1 cellular context compared by ENCODE assay signal in the genomic region with DNA sequence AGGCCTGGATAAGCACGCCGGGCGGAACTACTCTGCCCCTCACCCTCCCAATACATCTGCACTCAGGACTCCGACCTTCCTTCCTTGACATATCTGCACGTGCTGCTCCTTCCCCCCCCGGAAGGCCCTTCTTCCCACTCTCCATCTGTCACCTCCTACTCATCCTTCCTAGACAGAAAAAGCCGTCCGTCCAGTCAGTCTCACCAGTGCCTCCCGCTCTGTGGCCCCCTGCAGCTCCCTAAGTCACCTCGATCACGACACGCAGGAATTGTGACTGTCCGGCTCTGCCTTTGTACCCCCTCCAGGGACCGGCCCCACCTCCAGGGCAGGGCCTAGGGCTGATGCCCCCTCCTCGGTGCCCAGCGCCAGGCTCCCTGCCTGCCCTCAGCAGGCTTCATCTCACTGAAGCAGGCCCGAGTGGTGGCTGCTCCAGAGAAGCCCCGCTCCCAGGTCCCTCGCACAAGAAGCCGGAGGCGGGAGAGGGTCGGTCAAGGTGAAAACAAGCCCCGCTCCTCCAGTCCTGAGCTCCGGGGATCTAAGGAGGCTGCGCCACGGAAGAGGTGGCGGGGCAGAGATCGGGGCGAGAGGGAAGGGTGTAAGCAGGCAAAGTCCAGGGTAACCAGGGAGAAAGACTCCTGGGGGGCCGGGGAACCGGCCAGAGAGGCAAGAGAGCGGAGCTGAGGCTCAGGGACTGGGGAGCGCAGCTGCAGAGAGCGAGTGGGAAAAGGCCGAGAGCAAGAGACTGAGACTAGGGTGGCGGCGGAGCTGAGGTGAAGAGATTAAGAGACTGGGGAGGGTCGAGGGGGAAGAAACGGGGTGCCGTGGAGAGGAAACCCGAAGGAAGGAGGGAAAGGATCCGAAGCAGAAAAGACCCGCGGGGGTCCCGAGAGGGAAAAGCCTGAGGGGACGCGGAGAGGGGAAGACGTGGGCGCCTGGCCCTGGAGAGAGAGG.
A peak's percentile ranks its signal among the peaks of the same experiment; 100 is the strongest.
TF ChIP-seq lines count a peak whose summit lies in the region.

No MANE protein-coding gene starts in this region.

TF ChIP-seq in HepG2, 621 proteins besides CTCF, POLR2A, EP300 and RAD21 (continued from another document and continues in another):
- TF ChIP-seq, protein P1, sequence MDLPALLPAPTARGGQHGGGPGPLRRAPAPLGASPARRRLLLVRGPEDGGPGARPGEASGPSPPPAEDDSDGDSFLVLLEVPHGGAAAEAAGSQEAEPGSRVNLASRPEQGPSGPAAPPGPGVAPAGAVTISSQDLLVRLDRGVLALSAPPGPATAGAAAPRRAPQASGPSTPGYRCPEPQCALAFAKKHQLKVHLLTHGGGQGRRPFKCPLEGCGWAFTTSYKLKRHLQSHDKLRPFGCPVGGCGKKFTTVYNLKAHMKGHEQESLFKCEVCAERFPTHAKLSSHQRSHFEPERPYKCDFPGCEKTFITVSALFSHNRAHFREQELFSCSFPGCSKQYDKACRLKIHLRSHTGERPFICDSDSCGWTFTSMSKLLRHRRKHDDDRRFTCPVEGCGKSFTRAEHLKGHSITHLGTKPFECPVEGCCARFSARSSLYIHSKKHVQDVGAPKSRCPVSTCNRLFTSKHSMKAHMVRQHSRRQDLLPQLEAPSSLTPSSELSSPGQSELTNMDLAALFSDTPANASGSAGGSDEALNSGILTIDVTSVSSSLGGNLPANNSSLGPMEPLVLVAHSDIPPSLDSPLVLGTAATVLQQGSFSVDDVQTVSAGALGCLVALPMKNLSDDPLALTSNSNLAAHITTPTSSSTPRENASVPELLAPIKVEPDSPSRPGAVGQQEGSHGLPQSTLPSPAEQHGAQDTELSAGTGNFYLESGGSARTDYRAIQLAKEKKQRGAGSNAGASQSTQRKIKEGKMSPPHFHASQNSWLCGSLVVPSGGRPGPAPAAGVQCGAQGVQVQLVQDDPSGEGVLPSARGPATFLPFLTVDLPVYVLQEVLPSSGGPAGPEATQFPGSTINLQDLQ (CRISPR knock-in tag; IDR thresholded peaks at IDR 0.05), result no peak
- no peak for TF ChIP-seq ZNF180 (CRISPR knock-in tag; IDR thresholded peaks at IDR 0.05; ENCODE audit: borderline replicate concordance, low read depth)
- no peak for TF ChIP-seq ZNF775 (CRISPR knock-in tag; IDR thresholded peaks at IDR 0.05; ENCODE audit: borderline replicate concordance)
- TF ChIP-seq MATR3 (CRISPR knock-in tag; IDR thresholded peaks at IDR 0.05), result no peak
- TF ChIP-seq, protein P2, sequence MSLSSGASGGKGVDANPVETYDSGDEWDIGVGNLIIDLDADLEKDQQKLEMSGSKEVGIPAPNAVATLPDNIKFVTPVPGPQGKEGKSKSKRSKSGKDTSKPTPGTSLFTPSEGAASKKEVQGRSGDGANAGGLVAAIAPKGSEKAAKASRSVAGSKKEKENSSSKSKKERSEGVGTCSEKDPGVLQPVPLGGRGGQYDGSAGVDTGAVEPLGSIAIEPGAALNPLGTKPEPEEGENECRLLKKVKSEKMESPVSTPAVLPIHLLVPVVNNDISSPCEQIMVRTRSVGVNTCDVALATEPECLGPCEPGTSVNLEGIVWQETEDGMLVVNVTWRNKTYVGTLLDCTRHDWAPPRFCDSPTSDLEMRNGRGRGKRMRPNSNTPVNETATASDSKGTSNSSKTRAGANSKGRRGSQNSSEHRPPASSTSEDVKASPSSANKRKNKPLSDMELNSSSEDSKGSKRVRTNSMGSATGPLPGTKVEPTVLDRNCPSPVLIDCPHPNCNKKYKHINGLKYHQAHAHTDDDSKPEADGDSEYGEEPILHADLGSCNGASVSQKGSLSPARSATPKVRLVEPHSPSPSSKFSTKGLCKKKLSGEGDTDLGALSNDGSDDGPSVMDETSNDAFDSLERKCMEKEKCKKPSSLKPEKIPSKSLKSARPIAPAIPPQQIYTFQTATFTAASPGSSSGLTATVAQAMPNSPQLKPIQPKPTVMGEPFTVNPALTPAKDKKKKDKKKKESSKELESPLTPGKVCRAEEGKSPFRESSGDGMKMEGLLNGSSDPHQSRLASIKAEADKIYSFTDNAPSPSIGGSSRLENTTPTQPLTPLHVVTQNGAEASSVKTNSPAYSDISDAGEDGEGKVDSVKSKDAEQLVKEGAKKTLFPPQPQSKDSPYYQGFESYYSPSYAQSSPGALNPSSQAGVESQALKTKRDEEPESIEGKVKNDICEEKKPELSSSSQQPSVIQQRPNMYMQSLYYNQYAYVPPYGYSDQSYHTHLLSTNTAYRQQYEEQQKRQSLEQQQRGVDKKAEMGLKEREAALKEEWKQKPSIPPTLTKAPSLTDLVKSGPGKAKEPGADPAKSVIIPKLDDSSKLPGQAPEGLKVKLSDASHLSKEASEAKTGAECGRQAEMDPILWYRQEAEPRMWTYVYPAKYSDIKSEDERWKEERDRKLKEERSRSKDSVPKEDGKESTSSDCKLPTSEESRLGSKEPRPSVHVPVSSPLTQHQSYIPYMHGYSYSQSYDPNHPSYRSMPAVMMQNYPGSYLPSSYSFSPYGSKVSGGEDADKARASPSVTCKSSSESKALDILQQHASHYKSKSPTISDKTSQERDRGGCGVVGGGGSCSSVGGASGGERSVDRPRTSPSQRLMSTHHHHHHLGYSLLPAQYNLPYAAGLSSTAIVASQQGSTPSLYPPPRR (CRISPR knock-in tag; IDR thresholded peaks at IDR 0.05; ENCODE audit: borderline replicate concordance), result no peak
- TF ChIP-seq XRCC5 (optimal IDR thresholded peaks at IDR 0.05; ENCODE audit: low read length), result peak; percentile 21
- no peak for TF ChIP-seq ZNF891 (CRISPR knock-in tag; IDR thresholded peaks at IDR 0.05)
- no peak for TF ChIP-seq ZNF10 (CRISPR knock-in tag; IDR thresholded peaks at IDR 0.05; ENCODE audit: borderline replicate concordance, low read depth)
- no peak for TF ChIP-seq BORCS8-MEF2B (CRISPR knock-in tag; IDR thresholded peaks at IDR 0.05)
- peak; percentile 41 for TF ChIP-seq ZFX (CRISPR knock-in tag; IDR thresholded peaks at IDR 0.05; ENCODE audit: low read depth)
- TF ChIP-seq, protein P3, sequence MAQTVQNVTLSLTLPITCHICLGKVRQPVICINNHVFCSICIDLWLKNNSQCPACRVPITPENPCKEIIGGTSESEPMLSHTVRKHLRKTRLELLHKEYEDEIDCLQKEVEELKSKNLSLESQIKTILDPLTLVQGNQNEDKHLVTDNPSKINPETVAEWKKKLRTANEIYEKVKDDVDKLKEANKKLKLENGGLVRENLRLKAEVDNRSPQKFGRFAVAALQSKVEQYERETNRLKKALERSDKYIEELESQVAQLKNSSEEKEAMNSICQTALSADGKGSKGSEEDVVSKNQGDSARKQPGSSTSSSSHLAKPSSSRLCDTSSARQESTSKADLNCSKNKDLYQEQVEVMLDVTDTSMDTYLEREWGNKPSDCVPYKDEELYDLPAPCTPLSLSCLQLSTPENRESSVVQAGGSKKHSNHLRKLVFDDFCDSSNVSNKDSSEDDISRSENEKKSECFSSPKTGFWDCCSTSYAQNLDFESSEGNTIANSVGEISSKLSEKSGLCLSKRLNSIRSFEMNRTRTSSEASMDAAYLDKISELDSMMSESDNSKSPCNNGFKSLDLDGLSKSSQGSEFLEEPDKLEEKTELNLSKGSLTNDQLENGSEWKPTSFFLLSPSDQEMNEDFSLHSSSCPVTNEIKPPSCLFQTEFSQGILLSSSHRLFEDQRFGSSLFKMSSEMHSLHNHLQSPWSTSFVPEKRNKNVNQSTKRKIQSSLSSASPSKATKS (CRISPR knock-in tag; IDR thresholded peaks at IDR 0.05), result no peak
- TF ChIP-seq KAT2B (IDR thresholded peaks at IDR 0.05; ENCODE audit: borderline replicate concordance, low read depth, low read length), result no peak
- no peak for TF ChIP-seq ZNF75D (CRISPR knock-in tag; IDR thresholded peaks at IDR 0.05; ENCODE audit: borderline replicate concordance)
- TF ChIP-seq, protein P4, sequence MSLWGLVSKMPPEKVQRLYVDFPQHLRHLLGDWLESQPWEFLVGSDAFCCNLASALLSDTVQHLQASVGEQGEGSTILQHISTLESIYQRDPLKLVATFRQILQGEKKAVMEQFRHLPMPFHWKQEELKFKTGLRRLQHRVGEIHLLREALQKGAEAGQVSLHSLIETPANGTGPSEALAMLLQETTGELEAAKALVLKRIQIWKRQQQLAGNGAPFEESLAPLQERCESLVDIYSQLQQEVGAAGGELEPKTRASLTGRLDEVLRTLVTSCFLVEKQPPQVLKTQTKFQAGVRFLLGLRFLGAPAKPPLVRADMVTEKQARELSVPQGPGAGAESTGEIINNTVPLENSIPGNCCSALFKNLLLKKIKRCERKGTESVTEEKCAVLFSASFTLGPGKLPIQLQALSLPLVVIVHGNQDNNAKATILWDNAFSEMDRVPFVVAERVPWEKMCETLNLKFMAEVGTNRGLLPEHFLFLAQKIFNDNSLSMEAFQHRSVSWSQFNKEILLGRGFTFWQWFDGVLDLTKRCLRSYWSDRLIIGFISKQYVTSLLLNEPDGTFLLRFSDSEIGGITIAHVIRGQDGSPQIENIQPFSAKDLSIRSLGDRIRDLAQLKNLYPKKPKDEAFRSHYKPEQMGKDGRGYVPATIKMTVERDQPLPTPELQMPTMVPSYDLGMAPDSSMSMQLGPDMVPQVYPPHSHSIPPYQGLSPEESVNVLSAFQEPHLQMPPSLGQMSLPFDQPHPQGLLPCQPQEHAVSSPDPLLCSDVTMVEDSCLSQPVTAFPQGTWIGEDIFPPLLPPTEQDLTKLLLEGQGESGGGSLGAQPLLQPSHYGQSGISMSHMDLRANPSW (CRISPR knock-in tag; IDR thresholded peaks at IDR 0.05; ENCODE audit: borderline replicate concordance), result no peak
- peak; percentile 99 for TF ChIP-seq TGIF2 (CRISPR knock-in tag; IDR thresholded peaks at IDR 0.05)
- no peak for TF ChIP-seq ZNF337 (CRISPR knock-in tag; IDR thresholded peaks at IDR 0.05; ENCODE audit: borderline replicate concordance, low read depth)
- TF ChIP-seq ZFY (CRISPR knock-in tag; IDR thresholded peaks at IDR 0.05), result peak; percentile 16; the same call in 1 of the 2 replicates
- TF ChIP-seq, protein P5, sequence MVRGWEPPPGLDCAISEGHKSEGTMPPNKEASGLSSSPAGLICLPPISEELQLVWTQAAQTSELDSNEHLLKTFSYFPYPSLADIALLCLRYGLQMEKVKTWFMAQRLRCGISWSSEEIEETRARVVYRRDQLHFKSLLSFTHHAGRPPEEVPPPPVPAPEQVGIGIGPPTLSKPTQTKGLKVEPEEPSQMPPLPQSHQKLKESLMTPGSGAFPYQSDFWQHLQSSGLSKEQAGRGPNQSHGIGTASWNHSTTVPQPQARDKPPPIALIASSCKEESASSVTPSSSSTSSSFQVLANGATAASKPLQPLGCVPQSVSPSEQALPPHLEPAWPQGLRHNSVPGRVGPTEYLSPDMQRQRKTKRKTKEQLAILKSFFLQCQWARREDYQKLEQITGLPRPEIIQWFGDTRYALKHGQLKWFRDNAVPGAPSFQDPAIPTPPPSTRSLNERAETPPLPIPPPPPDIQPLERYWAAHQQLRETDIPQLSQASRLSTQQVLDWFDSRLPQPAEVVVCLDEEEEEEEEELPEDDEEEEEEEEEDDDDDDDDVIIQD (CRISPR knock-in tag; IDR thresholded peaks at IDR 0.05; ENCODE audit: low read depth), result no peak
- TF ChIP-seq ELF4 (CRISPR knock-in tag; IDR thresholded peaks at IDR 0.05; ENCODE audit: borderline replicate concordance), result 0 out of 2 replicates have a peak, but pooled peaks have one; percentile 37
- TF ChIP-seq ATF7 (IDR thresholded peaks at IDR 0.05), result no peak
- TF ChIP-seq ATF7 (CRISPR knock-in tag; IDR thresholded peaks at IDR 0.05), result no peak
- no peak for TF ChIP-seq ZNF343 (CRISPR knock-in tag; IDR thresholded peaks at IDR 0.05)
- TF ChIP-seq, protein P6, sequence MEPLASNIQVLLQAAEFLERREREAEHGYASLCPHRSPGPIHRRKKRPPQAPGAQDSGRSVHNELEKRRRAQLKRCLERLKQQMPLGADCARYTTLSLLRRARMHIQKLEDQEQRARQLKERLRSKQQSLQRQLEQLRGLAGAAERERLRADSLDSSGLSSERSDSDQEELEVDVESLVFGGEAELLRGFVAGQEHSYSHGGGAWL (CRISPR knock-in tag; IDR thresholded peaks at IDR 0.05), result 0 out of 2 replicates have a peak, but pooled peaks have one; percentile 27
- TF ChIP-seq ZNF264 (CRISPR knock-in tag; IDR thresholded peaks at IDR 0.05), result 0 out of 2 replicates have a peak, but pooled peaks have one; percentile 41
- peak; percentile 31; the same call in 1 of the 2 replicates for TF ChIP-seq HDAC1 (CRISPR knock-in tag; IDR thresholded peaks at IDR 0.05)
- TF ChIP-seq GABPB1 (CRISPR knock-in tag; IDR thresholded peaks at IDR 0.05), result no peak; the same call in 1 of the 2 replicates
- TF ChIP-seq SAP130 (CRISPR knock-in tag; IDR thresholded peaks at IDR 0.05; ENCODE audit: low read depth), result peak; percentile 77; the same call in 1 of the 2 replicates
- no peak for TF ChIP-seq TCF7L2 (IDR thresholded peaks at IDR 0.05; ENCODE audit: low read depth, low read length)
- 0 out of 2 replicates have a peak, but pooled peaks have one; percentile 1 for TF ChIP-seq ZSCAN22 (CRISPR knock-in tag; IDR thresholded peaks at IDR 0.05)
- TF ChIP-seq, protein P7, sequence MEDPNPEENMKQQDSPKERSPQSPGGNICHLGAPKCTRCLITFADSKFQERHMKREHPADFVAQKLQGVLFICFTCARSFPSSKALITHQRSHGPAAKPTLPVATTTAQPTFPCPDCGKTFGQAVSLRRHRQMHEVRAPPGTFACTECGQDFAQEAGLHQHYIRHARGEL (CRISPR knock-in tag; IDR thresholded peaks at IDR 0.05), result no peak
- no peak for TF ChIP-seq SP5 (CRISPR knock-in tag; IDR thresholded peaks at IDR 0.05; ENCODE audit: borderline replicate concordance, low read depth)
- TF ChIP-seq KAT7 (CRISPR knock-in tag; IDR thresholded peaks at IDR 0.05; ENCODE audit: borderline replicate concordance), result 0 out of 2 replicates have a peak, but pooled peaks have one; percentile 32
- TF ChIP-seq, protein P8, sequence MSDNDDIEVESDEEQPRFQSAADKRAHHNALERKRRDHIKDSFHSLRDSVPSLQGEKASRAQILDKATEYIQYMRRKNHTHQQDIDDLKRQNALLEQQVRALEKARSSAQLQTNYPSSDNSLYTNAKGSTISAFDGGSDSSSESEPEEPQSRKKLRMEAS (IDR thresholded peaks at IDR 0.05), result peak; percentile 78
- TF ChIP-seq, protein P9, sequence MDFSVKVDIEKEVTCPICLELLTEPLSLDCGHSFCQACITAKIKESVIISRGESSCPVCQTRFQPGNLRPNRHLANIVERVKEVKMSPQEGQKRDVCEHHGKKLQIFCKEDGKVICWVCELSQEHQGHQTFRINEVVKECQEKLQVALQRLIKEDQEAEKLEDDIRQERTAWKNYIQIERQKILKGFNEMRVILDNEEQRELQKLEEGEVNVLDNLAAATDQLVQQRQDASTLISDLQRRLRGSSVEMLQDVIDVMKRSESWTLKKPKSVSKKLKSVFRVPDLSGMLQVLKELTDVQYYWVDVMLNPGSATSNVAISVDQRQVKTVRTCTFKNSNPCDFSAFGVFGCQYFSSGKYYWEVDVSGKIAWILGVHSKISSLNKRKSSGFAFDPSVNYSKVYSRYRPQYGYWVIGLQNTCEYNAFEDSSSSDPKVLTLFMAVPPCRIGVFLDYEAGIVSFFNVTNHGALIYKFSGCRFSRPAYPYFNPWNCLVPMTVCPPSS (IDR thresholded peaks at IDR 0.05), result no peak
- no peak for TF ChIP-seq RFX3 (CRISPR knock-in tag; IDR thresholded peaks at IDR 0.05)
